ENCODE assay signal across 9 cellular contexts in the genomic region with DNA sequence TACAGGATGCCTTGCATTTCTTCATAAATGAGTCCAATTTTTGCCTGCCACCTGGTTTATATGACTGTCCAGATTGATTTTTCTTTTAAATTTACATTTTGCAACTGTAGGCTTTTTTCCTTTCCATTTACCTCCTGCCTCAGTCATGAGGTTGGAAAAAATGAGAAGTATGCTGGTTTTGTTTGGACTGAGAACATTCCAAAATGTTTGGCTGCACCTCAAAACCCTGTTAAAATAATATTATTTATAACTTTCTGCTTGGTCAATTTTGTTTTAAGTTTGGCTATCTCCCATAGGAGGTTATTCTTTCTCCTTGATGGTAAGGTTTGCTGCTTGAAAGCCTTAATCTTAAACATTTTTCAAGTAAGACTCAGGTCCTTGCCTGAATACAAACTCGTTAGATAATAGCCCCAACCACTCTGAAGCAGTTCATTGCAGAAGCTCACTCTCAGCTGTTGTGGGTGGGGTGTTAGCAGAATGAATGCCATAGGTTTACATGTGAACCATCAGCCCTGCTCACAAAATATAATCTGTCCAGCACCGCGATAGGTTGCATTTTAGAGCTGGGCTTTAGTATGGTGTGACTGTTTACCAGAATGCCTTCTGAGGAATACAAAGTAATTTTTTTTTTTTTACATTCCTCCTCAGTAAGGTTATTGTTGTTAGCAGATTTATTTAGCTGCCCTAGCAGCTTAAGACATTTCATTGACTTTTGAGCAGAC.
DNase-seq lines count a peak whose midpoint lies in the region; ATAC-seq, FAIRE-seq and TF ChIP-seq lines count a peak whose summit lies in the region.
"Had no signal": no experiment of that assay in that cellular context is flagged by ENCODE, and none has a peak within 500 bp of the region (broad histone marks: within the 10 kb centered on the region; RNA-seq: fewer than 3 reads in every experiment).

No MANE protein-coding gene starts in this region.

- H3K9me3 ChIP-seq in kidney (ENCODE audit: control insufficient read depth in 1 of 2, low read length in 2 of 2): peaks cover 0 to 3% of the 10 kb centered on the region in 2 donors

- H3K4me1 ChIP-seq in kidney (ENCODE audit: control insufficient read depth in 1 of 2, insufficient read depth in 1 of 2, low read depth in 1 of 2, low read length in 2 of 2): peaks cover 18 to 35% of the 10 kb centered on the region in 2 donors

- peak; percentile 90 for DNase-seq in H4 (ENCODE audit: low spot score)
- peak; percentile 89 to 93 for DNase-seq in cardiac fibroblast (ENCODE audit: low read depth in 2 of 2)
- no peak for DNase-seq in kidney
- peak; percentile 63 for DNase-seq in stromal cell of bone marrow (ENCODE audit: low read depth)
- no peak for DNase-seq in T1000 (lab: John Stamatoyannopoulos, UW)
- DNase-seq in NCI-H1930 (lab: John Stamatoyannopoulos, UW): no peak

- TF ChIP-seq CTCF in cardiac fibroblast (IDR thresholded peaks at IDR 0.05; ENCODE audit: low read depth, low read length): no peak
- no peak for TF ChIP-seq CTCF in kidney (IDR thresholded peaks at IDR 0.05; ENCODE audit: borderline replicate concordance, extremely low read depth, insufficient read depth)

- no peak overlapping the region for H3K4me3 ChIP-seq in cardiac fibroblast (replicated peaks in 1 of 2; ENCODE audit: low read depth in 2 of 2, low read length in 2 of 2)
- H3K4me3 ChIP-seq in kidney (ENCODE audit: low read length in 2 of 2): peak overlapping the region; percentile 23 to 33

- no peak for ATAC-seq in HG02840 (IDR thresholded peaks at IDR 0.05; ENCODE audit: low FRiP score, unreplicated experiment)
- ATAC-seq in GM18909 (IDR thresholded peaks at IDR 0.05; ENCODE audit: poor library complexity, unreplicated experiment): no peak

- H3K9ac ChIP-seq in kidney (ENCODE audit: low read length in 2 of 2): no peak overlapping the region

- FAIRE-seq in kidney (lab: Jason Lieb, UNC): no peak
- FAIRE-seq: bronchial epithelial cell had no signal

- no peaks in the 10 kb centered on the region for H3K36me3 ChIP-seq in kidney (ENCODE audit: control insufficient read depth in 1 of 2, insufficient read depth in 2 of 2, low read length in 2 of 2)

- H3K27ac ChIP-seq in kidney (ENCODE audit: low read depth in 2 of 2, low read length in 2 of 2): peak overlapping the region; percentile 83 to 89

- intact Hi-C loops in kidney (cut with DNase I): no loop called here

Comparison
In these comparisons a context has a peak if more than half of its experiments do, and no peak if none do; other contexts are left out.
1. DNase-seq: peak in H4 (single experiment), cardiac fibroblast (2 of 2) and stromal cell of bone marrow (single experiment); none in kidney (single experiment), T1000 (single experiment) and NCI-H1930 (0 of 2).
2. H3K4me3 ChIP-seq: peak in kidney (2 of 2); none in cardiac fibroblast (0 of 2).